8 cellular contexts compared by ENCODE assay signal in genomic region chr17:4143563-4144410, GRCh38.
A peak's percentile ranks its signal among the peaks of the same experiment; 100 is the strongest.
DNase-seq lines count a peak whose midpoint lies in the region; TF ChIP-seq lines count a peak whose summit lies in the region.

No MANE protein-coding gene starts in this region.

- H3K36me3 ChIP-seq in SK-N-MC (ENCODE audit: insufficient read depth, low read length), result no peaks in the 10 kb centered on the region

- H3K27ac ChIP-seq in SK-N-MC, result peak overlapping the region; percentile 99
- peak overlapping the region; percentile 98 for H3K27ac ChIP-seq in substantia nigra (ENCODE audit: low read depth, low read length, poor library complexity, severe bottlenecking)

- DNase-seq in GM03348 (ENCODE audit: low spot score) (peak; percentile 92), HEK293T (ENCODE audit: extremely low spot score) (peak; percentile 85), MV-4-11 (lab: John Stamatoyannopoulos, UW) (peak; percentile 89), SK-N-MC (ENCODE audit: low read depth, low spot score) (peak; percentile 44), globus pallidus (ENCODE audit: low spot score) (peak; percentile 89), non-pigmented ciliary epithelial cell (ENCODE audit: low read depth) (peak; percentile 49), substantia nigra (lab: John Stamatoyannopoulos, UW) (peak in 48 of 49 donors; percentile 34 to 91 (median 80))
- peak; percentile 90 for DNase-seq in activated naive CD4-positive, alpha-beta T cell treated with anti-CD3 and anti-CD28 coated beads, Interleukin-2, amount 50 U/mL, for 16 hours

- peak overlapping the region; percentile 92 for H3K9ac ChIP-seq in SK-N-MC (ENCODE audit: insufficient read length)

- POLR2A ChIA-PET in HEK293T (lab: Yijun Ruan, JAX), result interaction anchor here (0.7 to 4.6 kb wide), 16 partner anchors 9 to 355 kb away, joined by 3 to 145 read pairs (median 4); no protein-coding TSS in a partner anchor

- CTCF ChIA-PET in HEK293T (lab: Yijun Ruan, JAX), result interaction anchor here (0.6 to 0.7 kb wide), 2 partner anchors 16 to 86 kb away, joined by 3 to 5 read pairs; no protein-coding TSS in a partner anchor

- no peaks in the 10 kb centered on the region for H3K9me3 ChIP-seq in SK-N-MC (ENCODE audit: low read depth, low read length)

- peak overlapping the region; percentile 91 for H3K4me3 ChIP-seq in SK-N-MC

TF ChIP-seq in HEK293T, 16 proteins besides CTCF, POLR2A, EP300 and RAD21:
- TF ChIP-seq SUZ12 (IDR thresholded peaks at IDR 0.05) (no peak), PKNOX1 (IDR thresholded peaks at IDR 0.05) (peak; percentile 79), L3MBTL2 (conservative IDR thresholded peaks at IDR 0.05) (peak; percentile 53), HDGF (IDR thresholded peaks at IDR 0.05; ENCODE audit: borderline replicate concordance) (no peak), ELF4 (IDR thresholded peaks at IDR 0.05) (peak; percentile 29; the same call in 1 of the 2 replicates)

Comparison
In these comparisons a context has a peak if more than half of its experiments do, and no peak if none do; other contexts are left out.
1. Peak in every context shown above with its lines: DNase-seq, H3K4me3 ChIP-seq and H3K27ac ChIP-seq.